In the genomic region with DNA sequence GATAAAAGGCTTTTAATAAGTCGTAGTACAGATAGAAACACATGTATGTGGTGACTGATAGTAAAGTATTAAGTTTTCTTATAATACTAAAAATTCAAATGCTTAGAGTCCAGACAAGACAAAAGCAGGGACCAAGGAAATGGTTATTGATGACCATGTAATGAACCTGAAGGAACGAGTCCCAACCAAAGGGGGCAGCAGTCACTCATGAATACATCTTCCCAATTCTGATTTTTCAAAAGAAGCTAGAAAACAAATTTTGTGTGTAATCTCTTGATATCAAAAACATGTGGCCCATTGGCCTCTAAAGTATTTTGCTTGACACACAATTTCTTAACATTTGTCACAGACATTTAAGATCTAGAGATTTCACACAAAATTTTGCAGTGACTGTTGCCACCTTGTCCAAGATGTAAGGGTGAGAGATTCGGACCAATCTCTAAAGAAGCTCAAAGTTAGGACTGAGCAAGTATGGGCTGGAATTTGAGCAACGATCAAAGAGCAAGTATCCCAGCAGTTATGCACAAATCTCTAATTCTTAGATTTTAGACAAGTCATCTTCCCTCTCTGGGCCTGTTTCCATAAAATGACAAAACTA, we compare ENCODE assay signal across 8 cellular contexts.
DNase-seq lines count a peak whose midpoint lies in the region; ATAC-seq, FAIRE-seq and TF ChIP-seq lines count a peak whose summit lies in the region.

No MANE protein-coding gene starts in this region.

- POLR2A ChIA-PET in IMR-90 (lab: Charles Lee; ENCODE audit: unreplicated experiment) = no interaction called here

- H3K14ac ChIP-seq in IMR-90 (replicated peaks; ENCODE audit: low read depth, low read length) = no peak overlapping the region

- peaks cover 0 to 2% (median 0%) of the 10 kb centered on the region in 3 donors for H3K27me3 Mint-ChIP-seq in CD14-positive monocyte (ENCODE audit: low read depth in 3 of 3)

- TF ChIP-seq RAD21 in IMR-90 (IDR thresholded peaks at IDR 0.05; ENCODE audit: low read length) = peak; percentile 86

- H2BK5ac ChIP-seq in IMR-90 (ENCODE audit: low read depth, low read length, poor library complexity, severe bottlenecking) = no peak overlapping the region

- no peaks in the 10 kb centered on the region; the same call in 1 of the 2 replicates for H3K9me1 ChIP-seq in IMR-90 (ENCODE audit: insufficient read depth, low read length)

- H2BK20ac ChIP-seq in IMR-90 (ENCODE audit: low read depth, low read length) = no peak overlapping the region

- H2AK9ac ChIP-seq in IMR-90 (replicated peaks; ENCODE audit: low read depth, low read length, poor library complexity) = no peak overlapping the region

- CTCF ChIA-PET in IMR-90 (lab: Yijun Ruan, JAX) = interaction anchor here (0.5 to 1.8 kb wide), 21 partner anchors 9 to 981 kb away, joined by 3 to 13 read pairs (median 3); a partner anchor contains a TSS

- H4K20me1 ChIP-seq in IMR-90 (ENCODE audit: insufficient read depth, low read length) = peaks cover 5% of the 10 kb centered on the region; the same call in 1 of the 2 replicates

- no peak overlapping the region for H3K56ac ChIP-seq in IMR-90 (ENCODE audit: extremely low read depth, insufficient read depth, low read length)

- no peak overlapping the region for H2AK5ac ChIP-seq in IMR-90 (ENCODE audit: low read depth, low read length)

- intact Hi-C loops in CD14-positive monocyte (cut with micrococcal nuclease) = loop anchor here (5.0 to 10.0 kb wide), 3 partner anchors 179 to 651 kb away; no protein-coding TSS in a partner anchor
- intact Hi-C loops in IMR-90 (cut with micrococcal nuclease) = loop anchor here (1.0 to 10.0 kb wide), 5 partner anchors 64 to 651 kb away; a partner anchor contains a TSS
- intact Hi-C loops in pancreas (cut with DNase I) = loop anchor here in 2 of 3 donors (10.0 kb wide), 2 partner anchors 171 to 181 kb away; no protein-coding TSS in a partner anchor

- no peak overlapping the region for H3K23ac ChIP-seq in IMR-90 (ENCODE audit: low read depth, low read length)

- H4K5ac ChIP-seq in IMR-90 (ENCODE audit: low read depth, low read length) = no peak overlapping the region

- WGBS in IMR-90 (ENCODE audit: extremely low coverage in 2 of 2, insufficient read length in 1 of 2), 2 experiments = 20% methylated on average over 1 of the region's 4 CpGs; no CpG with 5 or more reads in 1 of the 2 experiments
- WGBS in pancreas, 2 donors = 47 to 50% methylated on average over 4 of the region's 4 CpGs

- H3K4me1 ChIP-seq in IMR-90 (ENCODE audit: control insufficient read depth, insufficient read depth, low read length) (no peaks in the 10 kb centered on the region), pancreas (no peaks in the 10 kb centered on the region)

- TF ChIP-seq POLR2A in IMR-90 (IDR thresholded peaks at IDR 0.05; ENCODE audit: low read depth, low read length) = no peak
- no peak for TF ChIP-seq POLR2A in erythroblast (IDR thresholded peaks at IDR 0.05; ENCODE audit: low read length)

- no peaks in the 10 kb centered on the region for H3K79me1 ChIP-seq in IMR-90 (ENCODE audit: low read depth in 1 of 2, low read length in 2 of 2)

- H3K27ac ChIP-seq in IMR-90 (ENCODE audit: insufficient read depth, low read length) (no peak overlapping the region), pancreas (no peak overlapping the region)

- no peak overlapping the region for H2BK120ac ChIP-seq in IMR-90 (ENCODE audit: low read depth, low read length)

- FAIRE-seq in pancreas (lab: Jason Lieb, UNC) = peak; percentile 26

- no peak overlapping the region for H3K18ac ChIP-seq in IMR-90 (ENCODE audit: low read depth, low read length)

- H3K36me3 ChIP-seq in IMR-90 (ENCODE audit: control insufficient read depth, insufficient read depth, low read length) (no peaks in the 10 kb centered on the region), pancreas (no peaks in the 10 kb centered on the region)

- H3K4me3 ChIP-seq in IMR-90 (ENCODE audit: insufficient read depth, low read depth, low read length) (no peak overlapping the region), pancreas (no peak overlapping the region)

- no peak overlapping the region for H3K4ac ChIP-seq in IMR-90 (ENCODE audit: low read depth, low read length)

- in situ Hi-C loops in IMR-90 (cut with MboI; ENCODE audit: low sequenced_read_pairs) = no loop called here

- H4K91ac ChIP-seq in IMR-90 (ENCODE audit: insufficient read depth, low read depth, low read length) = no peak overlapping the region

- H4K8ac ChIP-seq in IMR-90 (ENCODE audit: low read depth in 2 of 2, low read length in 2 of 2) = no peak overlapping the region

- H3K9ac ChIP-seq in IMR-90 (ENCODE audit: low read depth, low read length) = no peak overlapping the region

- ATAC-seq in GM18502 (IDR thresholded peaks at IDR 0.05; ENCODE audit: poor library complexity, unreplicated experiment) (peak; percentile 72), IMR-90 (ENCODE audit: low read depth) (peak; percentile 76), pancreas (peak in 3 of 4 donors; percentile 57 to 83 (median 65)), HG03469 (IDR thresholded peaks at IDR 0.05; ENCODE audit: unreplicated experiment) (no peak), HG03457 (IDR thresholded peaks at IDR 0.05; ENCODE audit: unreplicated experiment) (no peak)

- H3K27me3 ChIP-seq in IMR-90 (ENCODE audit: control insufficient read depth, insufficient read depth, low read length) = no peaks in the 10 kb centered on the region
- H3K27me3 ChIP-seq in pancreas = no peaks in the 10 kb centered on the region

- no peak overlapping the region for H2BK15ac ChIP-seq in IMR-90 (ENCODE audit: low read depth, low read length)

- no peaks in the 10 kb centered on the region for H3K9me3 Mint-ChIP-seq in CD14-positive monocyte

- peaks cover 2 to 4% of the 10 kb centered on the region in 2 donors for H3K36me3 Mint-ChIP-seq in CD14-positive monocyte

- H3K27ac Mint-ChIP-seq in CD14-positive monocyte = no peak overlapping the region

- DNase-seq in CD14-positive monocyte (ENCODE audit: low spot score) (no peak), IMR-90 (peak; percentile 47), SKM-1 treated with dmso at 0.1 percent for 144 hours (lab: John Stamatoyannopoulos, UW; ENCODE audit: unreplicated experiment) (peak; percentile 14), erythroblast (lab: John Stamatoyannopoulos, UW) (peak; percentile 62 to 77), pancreas (peak in 1 of 6 donors; percentile 16)

- H3K4me1 Mint-ChIP-seq in CD14-positive monocyte = no peaks in the 10 kb centered on the region

- no peak overlapping the region for H2AFZ ChIP-seq in IMR-90 (replicated peaks; ENCODE audit: low read length, poor library complexity)

- no TSS peak for BruUV-seq in IMR-90 (replicated peaks; lab: Mats Ljungman, UMichigan)

- dilution Hi-C loops in IMR-90 (cut with HindIII; ENCODE audit: low sequenced_read_pairs, unreplicated experiment) = no loop called here

- no peak overlapping the region for H3K4me2 ChIP-seq in IMR-90 (ENCODE audit: low read depth, low read length)

- H3K4me3 Mint-ChIP-seq in CD14-positive monocyte = no peak overlapping the region

- TF ChIP-seq CTCF in CD14-positive monocyte (IDR thresholded peaks at IDR 0.05) (peak; percentile 87), IMR-90 (conservative IDR thresholded peaks at IDR 0.05; ENCODE audit: low read depth, low read length) (peak; percentile 83), pancreas (IDR thresholded peaks at IDR 0.05) (peak; percentile 11 to 56 (median 46))

- H3K9me3 ChIP-seq in IMR-90 (ENCODE audit: control insufficient read depth, insufficient read depth, low read length) (no peaks in the 10 kb centered on the region), pancreas (no peaks in the 10 kb centered on the region)

TF ChIP-seq in IMR-90, 13 proteins besides CTCF, POLR2A, EP300 and RAD21:
- no peak for TF ChIP-seq CHD1 (IDR thresholded peaks at IDR 0.05; ENCODE audit: low read depth, low read length)
- TF ChIP-seq, protein P1, sequence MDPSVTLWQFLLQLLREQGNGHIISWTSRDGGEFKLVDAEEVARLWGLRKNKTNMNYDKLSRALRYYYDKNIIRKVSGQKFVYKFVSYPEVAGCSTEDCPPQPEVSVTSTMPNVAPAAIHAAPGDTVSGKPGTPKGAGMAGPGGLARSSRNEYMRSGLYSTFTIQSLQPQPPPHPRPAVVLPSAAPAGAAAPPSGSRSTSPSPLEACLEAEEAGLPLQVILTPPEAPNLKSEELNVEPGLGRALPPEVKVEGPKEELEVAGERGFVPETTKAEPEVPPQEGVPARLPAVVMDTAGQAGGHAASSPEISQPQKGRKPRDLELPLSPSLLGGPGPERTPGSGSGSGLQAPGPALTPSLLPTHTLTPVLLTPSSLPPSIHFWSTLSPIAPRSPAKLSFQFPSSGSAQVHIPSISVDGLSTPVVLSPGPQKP (IDR thresholded peaks at IDR 0.05; ENCODE audit: borderline replicate concordance, low read depth, low read length) = no peak
- TF ChIP-seq SMC3 (IDR thresholded peaks at IDR 0.05; ENCODE audit: low read depth, low read length) = peak; percentile 73

Comparison
In these comparisons a context has a peak if more than half of its experiments do, and no peak if none do; other contexts are left out.
1. ATAC-seq: peak in GM18502 (single experiment), IMR-90 (single experiment) and pancreas (3 of 4); none in HG03469 (single experiment) and HG03457 (single experiment).
2. Peak in every context shown above with its lines, with median percentiles within 50 percentile points of each other: CTCF ChIP-seq.